ENCODE assay signal across 22 cellular contexts in genomic region chr11:69218271-69218682, GRCh38.
DNase-seq lines count a peak whose midpoint lies in the region; ATAC-seq and TF ChIP-seq lines count a peak whose summit lies in the region.
"Had no signal": no experiment of that assay in that cellular context is flagged by ENCODE, and none has a peak within 500 bp of the region (broad histone marks: within the 10 kb centered on the region; RNA-seq: fewer than 3 reads in every experiment).

No MANE protein-coding gene starts in this region.

- no peak for TF ChIP-seq CTCF in WTC11 (IDR thresholded peaks at IDR 0.05)

- no peak overlapping the region for H4K91ac ChIP-seq in mesenchymal stem cell (ENCODE audit: low read length)

- CTCF ChIA-PET in WTC11 (lab: Charles Lee) = interaction anchor here (0.8 to 1.0 kb wide), 2 partner anchors 87 to 117 kb away, joined by 3 to 4 read pairs; no protein-coding TSS in a partner anchor

- peaks cover 52 to 68% of the 10 kb centered on the region in 2 experiments for H3K27me3 ChIP-seq in mesenchymal stem cell (ENCODE audit: control insufficient read depth in 1 of 2, insufficient read depth in 1 of 2, low read length in 2 of 2)
- H3K27me3 ChIP-seq: breast epithelium, colonic mucosa, right lobe of liver, upper lobe of right lung had no signal

- no peak overlapping the region for H4K8ac ChIP-seq in mesenchymal stem cell (ENCODE audit: low read length)

- H2BK120ac ChIP-seq in mesenchymal stem cell (ENCODE audit: low read depth, low read length) = no peak overlapping the region

- no peak overlapping the region for H3K27ac ChIP-seq in mesenchymal stem cell (ENCODE audit: low read length, poor library complexity, severe bottlenecking)
- H3K27ac ChIP-seq: breast epithelium, colonic mucosa, KMS-11, right lobe of liver, upper lobe of right lung had no signal

- no peak overlapping the region for H3K18ac ChIP-seq in mesenchymal stem cell (ENCODE audit: low read depth in 1 of 2, low read length in 2 of 2)

- H3K23ac ChIP-seq in mesenchymal stem cell (ENCODE audit: low read length in 2 of 2) = no peak overlapping the region

- no peak overlapping the region for H3K4me2 ChIP-seq in mesenchymal stem cell (ENCODE audit: low read length, poor library complexity, severe bottlenecking)
- H3K4me2 ChIP-seq: KMS-11 had no signal

- no peak overlapping the region for H2AK5ac ChIP-seq in mesenchymal stem cell (ENCODE audit: low read length, severe bottlenecking)

- ATAC-seq in stimulated activated naive CD8-positive, alpha-beta T cell treated with anti-CD3 and anti-CD28 coated beads, Interleukin-15, Interleukin-2, amounts not matched to agents 100 U/mL and 50 U/mL, for 24 hours = no peak
- no peak for ATAC-seq in stimulated activated naive CD8-positive, alpha-beta T cell treated with anti-CD3 and anti-CD28 coated beads, Interleukin-15, amount 100 ng/mL, for 72 hours
- ATAC-seq in WTC11 (no peak), HG03108 (IDR thresholded peaks at IDR 0.05; ENCODE audit: unreplicated experiment) (no peak), GM18511 (IDR thresholded peaks at IDR 0.05; ENCODE audit: unreplicated experiment) (no peak), GM21576 (IDR thresholded peaks at IDR 0.05; ENCODE audit: unreplicated experiment) (no peak)

- peaks cover 6% of the 10 kb centered on the region for H3K4me1 Mint-ChIP-seq in stimulated activated naive CD8-positive, alpha-beta T cell treated with anti-CD3 and anti-CD28 coated beads, Interleukin-15, amount 100 ng/mL, for 72 hours
- H3K4me1 Mint-ChIP-seq in WTC11 = no peaks in the 10 kb centered on the region
- H3K4me1 Mint-ChIP-seq: CD14-positive monocyte had no signal

- no peaks in the 10 kb centered on the region for H3K36me3 ChIP-seq in mesenchymal stem cell (ENCODE audit: control insufficient read depth in 1 of 2, insufficient read depth in 2 of 2, low read depth in 1 of 2, low read length in 2 of 2)
- H3K36me3 ChIP-seq: breast epithelium, colonic mucosa, right lobe of liver, upper lobe of right lung had no signal

- no peaks in the 10 kb centered on the region for H3K36me3 Mint-ChIP-seq in WTC11
- H3K36me3 Mint-ChIP-seq: CD14-positive monocyte, memory B cell, naive B cell had no signal

- H3K4me3 Mint-ChIP-seq in stimulated activated naive CD8-positive, alpha-beta T cell treated with anti-CD3 and anti-CD28 coated beads, Interleukin-15, amount 100 ng/mL, for 72 hours = no peak overlapping the region
- H3K4me3 Mint-ChIP-seq in WTC11 = no peak overlapping the region
- H3K4me3 Mint-ChIP-seq: activated CD4-positive, alpha-beta T cell treated with anti-CD3 and anti-CD28 coated beads, Interleukin-2, amount 10 ng/mL, durations not matched to agents 24 days and 14 days; CD14-positive monocyte; memory B cell; naive B cell had no signal

- no peak overlapping the region for H2BK5ac ChIP-seq in mesenchymal stem cell (ENCODE audit: low read depth, low read length, poor library complexity, severe bottlenecking)

- no peak overlapping the region for H2AFZ ChIP-seq in mesenchymal stem cell (ENCODE audit: low read depth, low read length)

- H3K14ac ChIP-seq in mesenchymal stem cell (ENCODE audit: low read length in 2 of 2) = no peak overlapping the region

- H2BK15ac ChIP-seq in mesenchymal stem cell (ENCODE audit: low read depth, poor library complexity, severe bottlenecking) = no peak overlapping the region

- POLR2A ChIA-PET in WTC11 (lab: Charles Lee) = no interaction called here

- no peaks in the 10 kb centered on the region for H3K79me1 ChIP-seq in mesenchymal stem cell (replicated peaks; ENCODE audit: low read length, poor library complexity, severe bottlenecking)

- WGBS in mesenchymal stem cell = 58% methylated on average over 7 of the region's 8 CpGs

- no peak overlapping the region for H3K27ac Mint-ChIP-seq in stimulated activated naive CD8-positive, alpha-beta T cell treated with anti-CD3 and anti-CD28 coated beads, Interleukin-15, amount 100 ng/mL, for 72 hours
- no peak overlapping the region for H3K27ac Mint-ChIP-seq in WTC11
- H3K27ac Mint-ChIP-seq: activated CD4-positive, alpha-beta T cell treated with anti-CD3 and anti-CD28 coated beads, Interleukin-2, amount 10 ng/mL, durations not matched to agents 24 days and 14 days; CD14-positive monocyte; memory B cell; naive B cell had no signal

- no peaks in the 10 kb centered on the region for H3K9me3 ChIP-seq in mesenchymal stem cell (ENCODE audit: control insufficient read depth, low read length)
- H3K9me3 ChIP-seq: breast epithelium, colonic mucosa, right lobe of liver, upper lobe of right lung had no signal

- no peak overlapping the region for H3K9ac ChIP-seq in mesenchymal stem cell (ENCODE audit: low read length)
- H3K9ac ChIP-seq: KMS-11 had no signal

- H3K4me3 ChIP-seq in mesenchymal stem cell (ENCODE audit: insufficient read depth in 1 of 2, low read depth in 1 of 2, low read length in 2 of 2) = no peak overlapping the region
- H3K4me3 ChIP-seq: breast epithelium, colonic mucosa, right lobe of liver, upper lobe of right lung had no signal

- H2BK12ac ChIP-seq in mesenchymal stem cell (ENCODE audit: low read length in 2 of 2) = no peak overlapping the region

- no peak overlapping the region for H3K4ac ChIP-seq in mesenchymal stem cell (ENCODE audit: low read depth in 1 of 2, low read length in 2 of 2)

- H3K4me1 ChIP-seq in mesenchymal stem cell (ENCODE audit: control insufficient read depth, insufficient read depth, low read depth, low read length) = no peaks in the 10 kb centered on the region
- H3K4me1 ChIP-seq: breast epithelium, colonic mucosa, right lobe of liver, upper lobe of right lung had no signal

- peak; percentile 0 for DNase-seq in stimulated activated naive CD8-positive, alpha-beta T cell treated with anti-CD3 and anti-CD28 coated beads, Interleukin-15, Interleukin-2, amounts not matched to agents 100 U/mL and 50 U/mL, for 24 hours
- DNase-seq in stimulated activated naive CD8-positive, alpha-beta T cell treated with anti-CD3 and anti-CD28 coated beads, Interleukin-15, amount 100 ng/mL, for 72 hours = no peak
- peak; percentile 1 for DNase-seq in WTC11 (ENCODE audit: low spot score)
- peak; percentile 17 for DNase-seq in mesenchymal stem cell
- no peak for DNase-seq in Ammon's horn (ENCODE audit: low spot score)
- DNase-seq: activated CD4-positive, alpha-beta T cell treated with anti-CD3 and anti-CD28 coated beads, Interleukin-2, amount 10 ng/mL, durations not matched to agents 24 days and 14 days; MV-4-11; naive B cell; NCI-H1930; NCI-H69; occipital lobe; T-helper 1 cell had no signal

- peaks cover 13% of the 10 kb centered on the region for H3K27me3 Mint-ChIP-seq in stimulated activated naive CD8-positive, alpha-beta T cell treated with anti-CD3 and anti-CD28 coated beads, Interleukin-15, amount 100 ng/mL, for 72 hours
- H3K27me3 Mint-ChIP-seq in WTC11 (ENCODE audit: low read depth) = no peaks in the 10 kb centered on the region

- H3K9me3 Mint-ChIP-seq in stimulated activated naive CD8-positive, alpha-beta T cell treated with anti-CD3 and anti-CD28 coated beads, Interleukin-15, amount 100 ng/mL, for 72 hours = peaks cover 0 to 6% of the 10 kb centered on the region in 2 donors
- peaks cover 7% of the 10 kb centered on the region for H3K9me3 Mint-ChIP-seq in WTC11

TF ChIP-seq in WTC11, 78 proteins besides CTCF, POLR2A, EP300 and RAD21 (continues in another document):
- no peak for TF ChIP-seq NR3C1 (CRISPR knock-in tag; conservative IDR thresholded peaks at IDR 0.05; ENCODE audit: low read depth)
- TF ChIP-seq CREM (CRISPR knock-in tag; IDR thresholded peaks at IDR 0.05) = no peak
- TF ChIP-seq ZNF219 (CRISPR knock-in tag; IDR thresholded peaks at IDR 0.05; ENCODE audit: borderline replicate concordance) = no peak
- no peak for TF ChIP-seq SMAD4 (CRISPR knock-in tag; IDR thresholded peaks at IDR 0.05)
- no peak for TF ChIP-seq FOXP1 (CRISPR knock-in tag; IDR thresholded peaks at IDR 0.05; ENCODE audit: borderline replicate concordance)
- no peak for TF ChIP-seq TP53 (CRISPR knock-in tag; IDR thresholded peaks at IDR 0.05)
- no peak for TF ChIP-seq ETV6 (CRISPR knock-in tag; IDR thresholded peaks at IDR 0.05)
- TF ChIP-seq TEAD4 (CRISPR knock-in tag; IDR thresholded peaks at IDR 0.05) = no peak
- TF ChIP-seq ARID4B (CRISPR knock-in tag; IDR thresholded peaks at IDR 0.05; ENCODE audit: borderline replicate concordance) = no peak
- no peak for TF ChIP-seq ZNF416 (CRISPR knock-in tag; IDR thresholded peaks at IDR 0.05)

Comparison
In these comparisons a context has a peak if more than half of its experiments do, and no peak if none do; other contexts are left out.
1. DNase-seq: peak in stimulated activated naive CD8-positive, alpha-beta T cell treated with anti-CD3 and anti-CD28 coated beads, Interleukin-15, Interleukin-2, amounts not matched to agents 100 U/mL and 50 U/mL, for 24 hours (single experiment), WTC11 (single experiment) and mesenchymal stem cell (single experiment); none in stimulated activated naive CD8-positive, alpha-beta T cell treated with anti-CD3 and anti-CD28 coated beads, Interleukin-15, amount 100 ng/mL, for 72 hours (0 of 2) and Ammon's horn (single experiment).